Comparison of ENCODE assay signal across 8 cellular contexts in the genomic region with DNA sequence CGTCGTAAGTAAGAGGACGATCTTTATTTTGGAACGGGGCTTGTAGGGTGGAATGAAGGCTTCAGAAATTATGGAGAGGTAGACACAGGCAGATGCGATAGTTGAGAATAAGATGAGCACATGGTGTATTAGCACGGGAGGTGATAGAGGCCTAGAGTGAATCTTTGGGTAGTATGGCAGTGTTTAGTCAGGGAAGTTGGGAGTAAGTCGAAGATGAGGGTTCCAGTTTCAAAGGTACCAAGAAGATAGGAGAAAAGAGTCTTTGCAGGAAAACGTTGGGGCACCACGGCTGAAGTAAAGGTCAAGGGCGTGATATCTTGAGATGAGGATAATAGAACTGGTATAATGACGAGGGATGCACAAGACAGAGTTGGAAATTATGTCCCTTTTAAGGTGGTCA. TPM values are rescaled to one million over a fixed set of nuclear protein-coding genes. Genes with fewer than 3 reads are reported as not detected.
DNase-seq lines count a peak whose midpoint lies in the region; ATAC-seq, FAIRE-seq and TF ChIP-seq lines count a peak whose summit lies in the region.

No MANE protein-coding gene starts in this region.

- intact Hi-C loops in heart left ventricle (cut with DNase I) (no loop called here), left ventricle myocardium superior (cut with micrococcal nuclease) (no loop called here), HepG2 (cut with micrococcal nuclease; ENCODE audit: unreplicated experiment) (no loop called here)

- in situ Hi-C loops in HepG2 (cut with HindIII; ENCODE audit: extremely low pct_ligation_motif_present, low pct_unique_long_range_greater_than_20kb) = no loop called here

- H3K4me1 ChIP-seq in heart left ventricle (peaks cover 5 to 36% (median 19%) of the 10 kb centered on the region in 12 donors), HepG2 (ENCODE audit: insufficient read depth, low read length) (peaks cover 18% of the 10 kb centered on the region), urinary bladder (ENCODE audit: insufficient read depth) (no peaks in the 10 kb centered on the region)

- peaks cover 35% of the 10 kb centered on the region for H3K79me2 ChIP-seq in HepG2 (ENCODE audit: insufficient read depth, low read length)

- no TSS peak for BruUV-seq in HepG2 (replicated peaks; lab: Mats Ljungman, UMichigan)

- TF ChIP-seq POLR2A in heart left ventricle (IDR thresholded peaks at IDR 0.05) (no peak), HepG2 (IDR thresholded peaks at IDR 0.05; ENCODE audit: insufficient read depth in 1 of 2, low read depth in 2 of 2, low read length in 2 of 2) (no peak)

- peaks cover 6% of the 10 kb centered on the region for H3K27me3 Mint-ChIP-seq in activated naive CD8-positive, alpha-beta T cell treated with anti-CD3 and anti-CD28 coated beads for 36 hours

- ATAC-seq in heart left ventricle (peak in 1 of 4 donors; percentile 17), left ventricle myocardium superior (no peak), HepG2 (peak; percentile 54)

- peaks cover 21% of the 10 kb centered on the region for H3K36me3 Mint-ChIP-seq in activated naive CD8-positive, alpha-beta T cell treated with anti-CD3 and anti-CD28 coated beads for 36 hours

- DNase-seq in heart left ventricle = no peak
- no peak for DNase-seq in left ventricle myocardium superior
- no peak for DNase-seq in activated naive CD8-positive, alpha-beta T cell treated with anti-CD3 and anti-CD28 coated beads for 36 hours
- no peak for DNase-seq in HepG2 (ENCODE audit: low spot score)
- no peak for DNase-seq in AML-193 (lab: John Stamatoyannopoulos, UW)
- DNase-seq in cortex of kidney (lab: John Stamatoyannopoulos, UW) = no peak
- no peak for DNase-seq in DMS79 treated with DMSO at 0.1 percent for 48 hours (lab: John Stamatoyannopoulos, UW)

- peak overlapping the region; percentile 86 for H3K9ac ChIP-seq in HepG2 (ENCODE audit: insufficient read depth, low read depth, low read length)

- TF ChIP-seq RAD21 in HepG2 (CRISPR knock-in tag; IDR thresholded peaks at IDR 0.05) = no peak

- no peak for TF ChIP-seq CTCF in heart left ventricle (IDR thresholded peaks at IDR 0.05)
- TF ChIP-seq CTCF in HepG2 (CRISPR knock-in tag; IDR thresholded peaks at IDR 0.05) = no peak

- WGBS in heart left ventricle, 4 donors = 6 to 7% (median 7%) methylated on average over 11 of the region's 11 CpGs
- WGBS in HepG2 (ENCODE audit: low lambda C conversion rate) = under 1% methylated on average over 11 of the region's 11 CpGs
- WGBS in urinary bladder = 8% methylated on average over 11 of the region's 11 CpGs

- H3K27ac ChIP-seq in heart left ventricle (peak overlapping the region in 10 of 12 donors; percentile 21 to 85 (median 77)), HepG2 (ENCODE audit: extremely low read length, insufficient read depth, low read length) (peak overlapping the region; percentile 73), urinary bladder (ENCODE audit: low read depth) (no peak overlapping the region)

- FAIRE-seq in HepG2 (lab: Jason Lieb, UNC) = peak; percentile 23

- peaks cover 29% of the 10 kb centered on the region for H3K4me1 Mint-ChIP-seq in activated naive CD8-positive, alpha-beta T cell treated with anti-CD3 and anti-CD28 coated beads for 36 hours

- peak overlapping the region; percentile 100 for H3K4me3 Mint-ChIP-seq in activated naive CD8-positive, alpha-beta T cell treated with anti-CD3 and anti-CD28 coated beads for 36 hours

- H3K4me2 ChIP-seq in HepG2 (ENCODE audit: low read depth, low read length) = peak overlapping the region; percentile 98

- POLR2A ChIA-PET in HepG2 (lab: Yijun Ruan, JAX) = no interaction called here

- H3K9me3 Mint-ChIP-seq in activated naive CD8-positive, alpha-beta T cell treated with anti-CD3 and anti-CD28 coated beads for 36 hours = peaks cover 2% of the 10 kb centered on the region

- H3K9me3 ChIP-seq in heart left ventricle = no peaks in the 10 kb centered on the region
- no peaks in the 10 kb centered on the region for H3K9me3 ChIP-seq in HepG2 (ENCODE audit: low read length)

- H3K36me3 ChIP-seq in heart left ventricle (peaks cover 0 to 35% (median 25%) of the 10 kb centered on the region in 9 donors), HepG2 (replicated peaks in 1 of 2; ENCODE audit: control insufficient read depth in 1 of 2, insufficient read depth in 2 of 2, low read length in 2 of 2) (peaks cover 3 to 10% of the 10 kb centered on the region in 2 experiments; a peak in 3 of 5 replicates), urinary bladder (ENCODE audit: insufficient read depth) (peaks cover under 1% of the 10 kb centered on the region)

- no peak for TF ChIP-seq EP300 in HepG2 (IDR thresholded peaks at IDR 0.05; ENCODE audit: low read depth in 2 of 2, low read length in 2 of 2)
- no peak for TF ChIP-seq EP300 in HepG2 (CRISPR knock-in tag; IDR thresholded peaks at IDR 0.05; ENCODE audit: borderline replicate concordance)

- no peaks in the 10 kb centered on the region for H3K27me3 ChIP-seq in heart left ventricle
- peaks cover 0 to 8% of the 10 kb centered on the region in 2 experiments; a peak in 2 of 5 replicates for H3K27me3 ChIP-seq in HepG2 (ENCODE audit: control insufficient read depth in 1 of 2, insufficient read depth in 2 of 2, low read length in 2 of 2)

- no peak overlapping the region for H2AFZ ChIP-seq in HepG2 (ENCODE audit: low read length)

- peak overlapping the region; percentile 62 to 95 (median 86) for H3K4me3 ChIP-seq in heart left ventricle
- peak overlapping the region; percentile 77 to 100 (median 93) for H3K4me3 ChIP-seq in HepG2 (replicated peaks in 1 of 3; ENCODE audit: insufficient read depth in 1 of 3, low read depth in 2 of 3, low read length in 3 of 3)
- peak overlapping the region; percentile 96 for H3K4me3 ChIP-seq in urinary bladder (ENCODE audit: low read depth, low read length)

- H3K27ac Mint-ChIP-seq in activated naive CD8-positive, alpha-beta T cell treated with anti-CD3 and anti-CD28 coated beads for 36 hours = peak overlapping the region; percentile 98

- 0 out of 2 replicates have a peak, but pooled peaks cover 3% of the 10 kb centered on the region for H4K20me1 ChIP-seq in HepG2 (ENCODE audit: insufficient read depth, low read length)

- CTCF ChIA-PET in HepG2 (lab: Yijun Ruan, JAX; ENCODE audit: low intra/inter-chr PET ratio, low total read pairs) = no interaction called here

TF ChIP-seq in HepG2, 621 proteins besides CTCF, POLR2A, EP300 and RAD21:
- TF ChIP-seq KLF6 (CRISPR knock-in tag; IDR thresholded peaks at IDR 0.05) = no peak
- no peak for TF ChIP-seq ZSCAN12 (CRISPR knock-in tag; IDR thresholded peaks at IDR 0.05)
- TF ChIP-seq MEF2D (CRISPR knock-in tag; IDR thresholded peaks at IDR 0.05) = no peak
- TF ChIP-seq ZNF207 (IDR thresholded peaks at IDR 0.05; ENCODE audit: borderline replicate concordance) = no peak
- no peak for TF ChIP-seq ATF7-NPFF (CRISPR knock-in tag; IDR thresholded peaks at IDR 0.05; ENCODE audit: low read depth)
- no peak for TF ChIP-seq POGZ (CRISPR knock-in tag; IDR thresholded peaks at IDR 0.05)
- TF ChIP-seq NONO (IDR thresholded peaks at IDR 0.05) = no peak
- peak; percentile 7; the same call in 1 of the 2 replicates for TF ChIP-seq NONO (CRISPR knock-in tag; conservative IDR thresholded peaks at IDR 0.05)
- TF ChIP-seq JUN (CRISPR knock-in tag; IDR thresholded peaks at IDR 0.05) = no peak
- TF ChIP-seq ZNF430 (CRISPR knock-in tag; IDR thresholded peaks at IDR 0.05) = peak; percentile 6; the same call in 1 of the 2 replicates
- TF ChIP-seq TARDBP (CRISPR knock-in tag; IDR thresholded peaks at IDR 0.05) = no peak
- TF ChIP-seq SIX1 (CRISPR knock-in tag; IDR thresholded peaks at IDR 0.05; ENCODE audit: borderline replicate concordance) = no peak
- no peak for TF ChIP-seq TSC22D2 (CRISPR knock-in tag; IDR thresholded peaks at IDR 0.05; ENCODE audit: borderline replicate concordance)
- TF ChIP-seq MAX (IDR thresholded peaks at IDR 0.05) = peak; percentile 36
- TF ChIP-seq PRMT3 (CRISPR knock-in tag; IDR thresholded peaks at IDR 0.05; ENCODE audit: borderline replicate concordance, low read depth) = no peak
- TF ChIP-seq TCF12 (IDR thresholded peaks at IDR 0.05) = no peak
- TF ChIP-seq TCF12 (CRISPR knock-in tag; IDR thresholded peaks at IDR 0.05) = no peak
- no peak for TF ChIP-seq ZNF83 (CRISPR knock-in tag; IDR thresholded peaks at IDR 0.05; ENCODE audit: borderline replicate concordance)

RNA-seq across cellular contexts. Expression of gene PIK3C3, which starts 0.7 kb away (rescaled TPM):
- total RNA-seq in heart left ventricle (10 to 100 TPM; 15.9 to 44.3 (median 29.9) TPM), left ventricle myocardium superior (34.1 TPM), HepG2 (2016; rRNA removed; fragmentation: Illumina TruSeq; extraction: Trizol) (46.4 and 63.8 TPM in 2 replicates), urinary bladder (82.9 TPM)
- polyA plus RNA-seq in heart left ventricle (10 to 100 TPM in 1 of 2 donors, 1 to 10 TPM in 1; 9.5 to 28.2 TPM), HepG2 (2011; rRNA removed) (32.6 and 42.8 TPM in 2 replicates), urinary bladder (24.9 TPM)
- 10 to 100 TPM; 52.8 to 56.7 TPM for total RNA-seq in activated naive CD8-positive, alpha-beta T cell treated with anti-CD3 and anti-CD28 coated beads for 36 hours
- total RNA-seq in HepG2 (2016; cell fraction: cytosol; rRNA removed; fragmentation: Illumina TruSeq; extraction: Trizol; ENCODE audit: low read depth) = 47.1 and 55.5 TPM in 2 replicates
- 46.1 and 65.7 TPM in 2 replicates for total RNA-seq in HepG2 (2016; cell fraction: insoluble cytoplasmic fraction; rRNA removed; fragmentation: Illumina TruSeq; extraction: Trizol)
- 24.9 and 32.7 TPM in 2 replicates for total RNA-seq in HepG2 (2016; cell fraction: membrane; rRNA removed; fragmentation: Illumina TruSeq; extraction: Trizol)
- total RNA-seq in HepG2 (2016; cell fraction: nucleus; rRNA removed; fragmentation: Illumina TruSeq; extraction: Trizol) = 58.3 and 59.7 TPM in 2 replicates
- polyA plus RNA-seq in HepG2 (2011; cell fraction: cytosol; rRNA removed) = 19.9 and 27.2 TPM in 2 replicates
- polyA plus RNA-seq in HepG2 (2011; cell fraction: nucleus; rRNA removed) = 17.0 and 18.4 TPM in 2 replicates
- polyA plus RNA-seq in HepG2 (2012) = 32.6 and 41.7 TPM in 2 replicates
- polyA plus RNA-seq in HepG2 (2016; cell fraction: cytosol; fragmentation: Illumina TruSeq; extraction: Trizol; ENCODE audit: low read depth) = 3.2 and 3.4 TPM in 2 replicates
- polyA plus RNA-seq in HepG2 (2016; cell fraction: insoluble cytoplasmic fraction; fragmentation: Illumina TruSeq; extraction: Trizol; ENCODE audit: low read depth) = 40.4 and 42.0 TPM in 2 replicates
- polyA plus RNA-seq in HepG2 (2016; cell fraction: membrane; fragmentation: Illumina TruSeq; extraction: Trizol; ENCODE audit: low read depth) = 6.5 and 8.6 TPM in 2 replicates
- 29.9 and 39.2 TPM in 2 replicates for polyA plus RNA-seq in HepG2 (2016; cell fraction: nucleus; fragmentation: Illumina TruSeq; extraction: Trizol; ENCODE audit: insufficient read depth, low read depth)
- polyA minus RNA-seq in HepG2 (2011; rRNA and poly(A)+ RNA removed; ENCODE audit: low replicate concordance) = 19.9 and 24.3 TPM in 2 replicates
- 24.6 and 30.2 TPM in 2 replicates for polyA minus RNA-seq in HepG2 (2011; cell fraction: cytosol; rRNA and poly(A)+ RNA removed)
- 141 and 156 TPM in 2 replicates for polyA minus RNA-seq in HepG2 (2011; cell fraction: nucleus; rRNA and poly(A)+ RNA removed)
